Comparison of ENCODE assay signal across 20 cellular contexts in the genomic region with DNA sequence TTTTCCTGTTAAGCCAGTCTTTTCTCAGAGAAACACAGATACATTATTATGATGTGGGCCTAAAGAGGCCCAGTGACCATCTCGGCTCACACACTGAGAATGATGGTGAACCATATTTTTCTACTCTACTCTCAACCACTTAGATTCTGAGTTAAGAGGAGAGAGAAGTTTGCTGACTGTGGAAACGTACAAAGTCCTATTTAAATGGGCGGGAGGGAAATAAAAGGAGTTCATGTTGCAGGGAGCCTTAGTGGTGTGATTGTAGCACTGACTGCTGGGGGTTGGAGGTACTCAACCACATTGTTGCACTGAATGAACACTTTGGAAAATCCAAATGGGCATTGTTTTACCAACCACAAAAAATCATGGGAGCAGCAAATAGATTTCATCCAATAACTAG. TPM values are rescaled to one million over a fixed set of nuclear protein-coding genes. Genes with fewer than 3 reads are reported as not detected.
A peak's percentile ranks its signal among the peaks of the same experiment; 100 is the strongest.
DNase-seq lines count a peak whose midpoint lies in the region; ATAC-seq and TF ChIP-seq lines count a peak whose summit lies in the region.
"Had no signal": no experiment of that assay in that cellular context is flagged by ENCODE, and none has a peak within 500 bp of the region (broad histone marks: within the 10 kb centered on the region; RNA-seq: fewer than 3 reads in every experiment).

No MANE protein-coding gene starts in this region.

- DNase-seq in CD14-positive monocyte (ENCODE audit: low spot score) (no peak), NB4 (ENCODE audit: low read depth) (peak; percentile 71), immature natural killer cell (no peak), nephron progenitor cell (no peak), lower lobe of right lung (no peak), superior temporal gyrus (ENCODE audit: extremely low spot score) (no peak)
- DNase-seq in activated T-cell treated with anti-CD3 and anti-CD28 coated beads, Interleukin-2, amount 50 U/mL, for 24 hours = no peak
- DNase-seq: CD8-positive, alpha-beta T cell; DMS53; EL; HCEC 1CT; NCI-H1417 treated with DMSO at 0.1 percent for 48 hours; NCI-H2029; NCI-H510A; NCI-H748 treated with DMSO at 0.1 percent for 48 hours; Right ventricle myocardium superior had no signal

- no peaks in the 10 kb centered on the region for H3K36me3 ChIP-seq in lower lobe of right lung
- H3K36me3 ChIP-seq: BLaER1 had no signal

- H3K4me1 Mint-ChIP-seq in CD14-positive monocyte (peaks cover 40% of the 10 kb centered on the region), immature natural killer cell (peaks cover 41 to 76% of the 10 kb centered on the region in 2 donors), nephron progenitor cell (peaks cover 38% of the 10 kb centered on the region)
- H3K4me1 Mint-ChIP-seq in activated T-cell treated with anti-CD3 and anti-CD28 coated beads, Interleukin-2, amount 50 U/mL, for 24 hours (ENCODE audit: low read depth) = peaks cover 24% of the 10 kb centered on the region

- H3K27ac ChIP-seq in lower lobe of right lung = no peak overlapping the region
- H3K27ac ChIP-seq: BLaER1 had no signal

- no peak for TF ChIP-seq POLR2A in NB4 (IDR thresholded peaks at IDR 0.05; ENCODE audit: extremely low read depth, insufficient read length)

- H3K36me3 Mint-ChIP-seq in CD14-positive monocyte (peaks cover 9 to 30% of the 10 kb centered on the region in 2 donors), immature natural killer cell (peaks cover 9 to 35% (median 19%) of the 10 kb centered on the region in 3 donors), nephron progenitor cell (ENCODE audit: low read depth) (no peaks in the 10 kb centered on the region)
- H3K36me3 Mint-ChIP-seq in activated T-cell treated with anti-CD3 and anti-CD28 coated beads, Interleukin-2, amount 50 U/mL, for 24 hours (ENCODE audit: low read depth) = no peaks in the 10 kb centered on the region
- H3K36me3 Mint-ChIP-seq: CD8-positive, alpha-beta T cell had no signal

- H3K4me3 Mint-ChIP-seq in CD14-positive monocyte = no peak overlapping the region
- no peak overlapping the region for H3K4me3 Mint-ChIP-seq in immature natural killer cell
- H3K4me3 Mint-ChIP-seq in nephron progenitor cell = no peak overlapping the region
- no peak overlapping the region for H3K4me3 Mint-ChIP-seq in activated T-cell treated with anti-CD3 and anti-CD28 coated beads, Interleukin-2, amount 50 U/mL, for 24 hours
- H3K4me3 Mint-ChIP-seq: CD8-positive, alpha-beta T cell; GM23338 had no signal

- no peak overlapping the region for H3K4me3 ChIP-seq in NB4 (ENCODE audit: low read depth, low read length)
- no peak overlapping the region for H3K4me3 ChIP-seq in lower lobe of right lung
- H3K4me3 ChIP-seq: BLaER1, GM12878, GM23338, K562 had no signal

- H3K9me3 ChIP-seq in lower lobe of right lung = no peaks in the 10 kb centered on the region
- H3K9me3 ChIP-seq: BLaER1 had no signal

- intact Hi-C loops in CD14-positive monocyte (cut with micrococcal nuclease) (loop anchor here in 1 of 2 donors (10.0 kb wide), 1 partner anchor 287 kb away; a partner anchor contains a TSS), lower lobe of right lung (cut with DNase I) (no loop called here)

- no peak for TF ChIP-seq CTCF in CD14-positive monocyte (IDR thresholded peaks at IDR 0.05)
- TF ChIP-seq CTCF in NB4 (IDR thresholded peaks at IDR 0.05; ENCODE audit: low read depth, low read length) = peak; percentile 11
- TF ChIP-seq CTCF in nephron progenitor cell (IDR thresholded peaks at IDR 0.05) = no peak
- no peak for TF ChIP-seq CTCF in lower lobe of right lung (IDR thresholded peaks at IDR 0.05)

- H3K27me3 ChIP-seq in lower lobe of right lung (ENCODE audit: low read depth) = no peaks in the 10 kb centered on the region
- H3K27me3 ChIP-seq: BLaER1 had no signal

- no peaks in the 10 kb centered on the region for H3K9me3 Mint-ChIP-seq in CD14-positive monocyte
- no peaks in the 10 kb centered on the region for H3K9me3 Mint-ChIP-seq in immature natural killer cell
- no peaks in the 10 kb centered on the region for H3K9me3 Mint-ChIP-seq in nephron progenitor cell
- H3K9me3 Mint-ChIP-seq in activated T-cell treated with anti-CD3 and anti-CD28 coated beads, Interleukin-2, amount 50 U/mL, for 24 hours = no peaks in the 10 kb centered on the region
- H3K9me3 Mint-ChIP-seq: CD8-positive, alpha-beta T cell; GM23338 had no signal

- H3K4me1 ChIP-seq in lower lobe of right lung = no peaks in the 10 kb centered on the region

- H3K27me3 Mint-ChIP-seq in CD14-positive monocyte (ENCODE audit: low read depth in 3 of 3) (no peaks in the 10 kb centered on the region), immature natural killer cell (ENCODE audit: low read depth in 3 of 3) (peaks cover 0 to 7% (median 2%) of the 10 kb centered on the region in 3 donors), nephron progenitor cell (ENCODE audit: low read depth, poor library complexity) (no peaks in the 10 kb centered on the region)
- H3K27me3 Mint-ChIP-seq in activated T-cell treated with anti-CD3 and anti-CD28 coated beads, Interleukin-2, amount 50 U/mL, for 24 hours = peaks cover 34% of the 10 kb centered on the region

- H3K27ac Mint-ChIP-seq in CD14-positive monocyte (peak overlapping the region; percentile 19 to 88 (median 79)), immature natural killer cell (peak overlapping the region; percentile 1 to 87 (median 36)), nephron progenitor cell (peak overlapping the region; percentile 81)
- no peak overlapping the region for H3K27ac Mint-ChIP-seq in activated T-cell treated with anti-CD3 and anti-CD28 coated beads, Interleukin-2, amount 50 U/mL, for 24 hours
- H3K27ac Mint-ChIP-seq: CD8-positive, alpha-beta T cell; GM23338 had no signal

- ATAC-seq in lower lobe of right lung = no peak
- ATAC-seq: CD8-positive, alpha-beta T cell; GM12878; GM23338; K562 had no signal

RNA-seq across cellular contexts. Expression of a gene that starts 51.0 kb away (rescaled TPM):
- polyA plus RNA-seq in CD14-positive monocyte (1 to 10 TPM; 6.1 to 6.8 TPM), immature natural killer cell (10 to 100 TPM; 10.8 to 22.7 (median 18.5) TPM)
- 9.0 TPM for total RNA-seq in lower lobe of right lung
- polyA plus RNA-seq: GM23338 had no signal
